Comparison of ENCODE assay signal across 15 cellular contexts in the genomic region with DNA sequence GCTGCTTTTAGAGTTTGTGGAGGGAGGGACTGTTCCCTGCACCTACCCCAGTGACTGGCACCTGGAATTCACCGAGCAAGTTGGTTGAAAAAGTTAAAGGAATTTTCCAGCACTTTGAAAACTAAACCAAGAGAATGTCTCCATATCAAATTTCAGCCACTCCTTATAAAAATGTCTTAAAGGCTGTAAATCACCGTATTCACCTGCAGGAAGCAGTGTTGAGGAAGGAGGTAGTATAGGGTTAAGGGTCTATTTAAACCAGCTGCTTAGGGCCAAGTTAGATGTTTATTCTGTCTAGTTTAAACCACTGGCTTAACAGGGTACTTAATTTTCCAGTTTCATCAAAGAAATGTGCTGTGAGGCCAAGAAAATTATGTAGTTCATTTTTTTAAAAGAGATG. TPM values are rescaled to one million over a fixed set of nuclear protein-coding genes. Genes with fewer than 3 reads are reported as not detected.
A peak's percentile ranks its signal among the peaks of the same experiment; 100 is the strongest.
DNase-seq lines count a peak whose midpoint lies in the region; TF ChIP-seq lines count a peak whose summit lies in the region.
"Had no signal": no experiment of that assay in that cellular context is flagged by ENCODE, and none has a peak within 500 bp of the region (broad histone marks: within the 10 kb centered on the region; RNA-seq: fewer than 3 reads in every experiment).

No MANE protein-coding gene starts in this region.

- H3K27ac ChIP-seq in MM.1S (ENCODE audit: low read length) (no peak overlapping the region), thyroid gland (peak overlapping the region; percentile 60 to 98 (median 68)), substantia nigra (ENCODE audit: low read depth, low read length, poor library complexity, severe bottlenecking) (no peak overlapping the region), esophagus muscularis mucosa (replicated peaks in 1 of 4) (no peak overlapping the region)
- H3K27ac ChIP-seq: dorsolateral prefrontal cortex, spleen had no signal

- peak; percentile 9; the same call in 1 of the 2 replicates for TF ChIP-seq CTCF in MM.1S (IDR thresholded peaks at IDR 0.05; ENCODE audit: low read length)
- TF ChIP-seq CTCF in fibroblast of mammary gland (conservative IDR thresholded peaks at IDR 0.05; ENCODE audit: control insufficient read depth, insufficient read depth, low read depth, low read length): peak; percentile 8
- TF ChIP-seq CTCF in thyroid gland (IDR thresholded peaks at IDR 0.05): peak in 4 of 6 experiments; percentile 52 to 77 (median 65)
- TF ChIP-seq CTCF in esophagus muscularis mucosa (IDR thresholded peaks at IDR 0.05): no peak

- H2AFZ ChIP-seq in MM.1S (ENCODE audit: low read length): no peak overlapping the region

- H3K9me3 ChIP-seq in MM.1S (replicated peaks; ENCODE audit: insufficient read depth, low read length) (no peaks in the 10 kb centered on the region), thyroid gland (no peaks in the 10 kb centered on the region), esophagus muscularis mucosa (no peaks in the 10 kb centered on the region)
- H3K9me3 ChIP-seq: spleen had no signal

- H3K4me1 ChIP-seq in MM.1S (ENCODE audit: low read length): no peaks in the 10 kb centered on the region
- peaks cover 23 to 32% of the 10 kb centered on the region in 2 donors for H3K4me1 ChIP-seq in thyroid gland
- H3K4me1 ChIP-seq in esophagus muscularis mucosa: peaks cover 10 to 25% (median 23%) of the 10 kb centered on the region in 4 donors

- no peaks in the 10 kb centered on the region for H3K36me3 ChIP-seq in MM.1S (replicated peaks; ENCODE audit: insufficient read depth, low read length)
- H3K36me3 ChIP-seq in thyroid gland: no peaks in the 10 kb centered on the region
- no peaks in the 10 kb centered on the region for H3K36me3 ChIP-seq in esophagus muscularis mucosa

- H3K4me2 ChIP-seq in MM.1S (ENCODE audit: low read depth, low read length): no peak overlapping the region

- no peaks in the 10 kb centered on the region for H3K79me2 ChIP-seq in MM.1S (ENCODE audit: low read length)

- no peaks in the 10 kb centered on the region for H4K20me1 ChIP-seq in MM.1S (ENCODE audit: insufficient read depth, low read length)

- DNase-seq in NCI-H510A treated with DMSO at 0.1 percent for 48 hours (lab: John Stamatoyannopoulos, UW): peak; percentile 21
- DNase-seq in NCI-H510A (lab: John Stamatoyannopoulos, UW): no peak
- no peak for DNase-seq in MM.1S
- no peak for DNase-seq in fibroblast of mammary gland (ENCODE audit: low read depth)
- peak; percentile 45 to 49 for DNase-seq in thyroid gland
- DNase-seq in substantia nigra (lab: John Stamatoyannopoulos, UW): no peak
- DNase-seq in esophagus muscularis mucosa (ENCODE audit: extremely low spot score): no peak
- no peak for DNase-seq in NCI-H2196 treated with DMSO at 0.1 percent for 48 hours (lab: John Stamatoyannopoulos, UW; ENCODE audit: unreplicated experiment)
- DNase-seq: activated CD4-positive, alpha-beta T cell treated with anti-CD3 and anti-CD28 coated beads, Interleukin-2, amount 50 U/mL, for 4 hours; Calu3; NCI-H1436; NCI-H524 treated with DMSO at 0.1 percent for 48 hours; spleen; T-helper 9 cell had no signal

- no peak overlapping the region for H3K9ac ChIP-seq in MM.1S (ENCODE audit: low read length)

- intact Hi-C loops in thyroid gland (cut with DNase I): loop anchor here (10.0 kb wide), 1 partner anchor 60 kb away; no protein-coding TSS in a partner anchor
- intact Hi-C loops in esophagus muscularis mucosa (cut with DNase I): no loop called here

- no peaks in the 10 kb centered on the region for H3K9me2 ChIP-seq in MM.1S (replicated peaks; ENCODE audit: insufficient read depth, low read length)

- TF ChIP-seq EP300 in esophagus muscularis mucosa (IDR thresholded peaks at IDR 0.05): no peak

- TF ChIP-seq POLR2A in thyroid gland (IDR thresholded peaks at IDR 0.05): peak in 1 of 2 donors; percentile 25
- TF ChIP-seq POLR2A in esophagus muscularis mucosa (IDR thresholded peaks at IDR 0.05; ENCODE audit: low read depth): no peak

- peaks cover 16% of the 10 kb centered on the region for H3F3A ChIP-seq in MM.1S (ENCODE audit: insufficient read depth, low read length)

- WGBS in thyroid gland, 2 donors: 15 to 22% methylated on average over 2 of the region's 2 CpGs
- 74% methylated on average over 2 of the region's 2 CpGs for WGBS in esophagus muscularis mucosa

- H3K4me3 ChIP-seq in MM.1S (ENCODE audit: low read length) (no peak overlapping the region), fibroblast of mammary gland (ENCODE audit: control insufficient read depth, low read depth, low read length) (no peak overlapping the region), thyroid gland (replicated peaks in 1 of 3) (no peak overlapping the region), esophagus muscularis mucosa (no peak overlapping the region)
- H3K4me3 ChIP-seq: dorsolateral prefrontal cortex, spleen had no signal

- H3K27me3 ChIP-seq in MM.1S (replicated peaks; ENCODE audit: insufficient read depth, low read length) (peaks cover 16% of the 10 kb centered on the region), thyroid gland (no peaks in the 10 kb centered on the region), esophagus muscularis mucosa (no peaks in the 10 kb centered on the region)
- H3K27me3 ChIP-seq: spleen had no signal

RNA-seq across cellular contexts. Expression of a gene that starts 3.8 kb away (rescaled TPM):
- total RNA-seq in thyroid gland (10 to 100 TPM; 21.0 to 60.5 (median 43.5) TPM), esophagus muscularis mucosa (10 to 100 TPM; 10.9 to 40.6 (median 15.4) TPM)

RNA-seq across cellular contexts. Expression of a gene that starts 50.0 kb away (rescaled TPM):
- total RNA-seq in thyroid gland (10 to 100 TPM; 38.2 to 46.6 (median 42.8) TPM), esophagus muscularis mucosa (10 to 100 TPM; 29.9 to 34.5 (median 34.0) TPM)

Comparison
In these comparisons a context has a peak if more than half of its experiments do, and no peak if none do; other contexts are left out.
1. DNase-seq: peak in NCI-H510A treated with DMSO at 0.1 percent for 48 hours (single experiment) and thyroid gland (2 of 2); none in NCI-H510A (single experiment), MM.1S (single experiment), fibroblast of mammary gland (single experiment), substantia nigra (0 of 49), esophagus muscularis mucosa (single experiment) and NCI-H2196 treated with DMSO at 0.1 percent for 48 hours (single experiment).
2. H3K27ac ChIP-seq: peak in thyroid gland (3 of 3); none in MM.1S (single experiment), substantia nigra (single experiment) and esophagus muscularis mucosa (0 of 4).
3. CTCF ChIP-seq: peak in MM.1S (single experiment), fibroblast of mammary gland (single experiment) and thyroid gland (4 of 6); none in esophagus muscularis mucosa (0 of 3).